Comparison of ENCODE assay signal across 9 cellular contexts in genomic region chr19:3710265-3710812, GRCh38. TPM values are rescaled to one million over a fixed set of nuclear protein-coding genes. Genes with fewer than 3 reads are reported as not detected.
DNase-seq lines count a peak whose midpoint lies in the region; ATAC-seq and TF ChIP-seq lines count a peak whose summit lies in the region.
"Had no signal": no experiment of that assay in that cellular context is flagged by ENCODE, and none has a peak within 500 bp of the region (broad histone marks: within the 10 kb centered on the region; RNA-seq: fewer than 3 reads in every experiment).

No MANE protein-coding gene starts in this region.

- no peak overlapping the region for H3K9ac ChIP-seq in GM23248
- H3K9ac ChIP-seq: KMS-11 had no signal

- H3K4me1 ChIP-seq in lower lobe of right lung (peaks cover 20% of the 10 kb centered on the region), GM23248 (ENCODE audit: insufficient read depth) (no peaks in the 10 kb centered on the region)

- in situ Hi-C loops in GM23248 (cut with MboI), result no loop called here

- H3K79me2 ChIP-seq in GM23248 (ENCODE audit: insufficient read depth), result no peaks in the 10 kb centered on the region

- intact Hi-C loops in lower lobe of right lung (cut with DNase I), result no loop called here

- H3K4me2 ChIP-seq in GM23248 (ENCODE audit: unreplicated experiment), result no peak overlapping the region
- H3K4me2 ChIP-seq: KMS-11 had no signal

- TF ChIP-seq CTCF in lower lobe of right lung (IDR thresholded peaks at IDR 0.05), result no peak
- TF ChIP-seq CTCF in WERI-Rb-1 (IDR thresholded peaks at IDR 0.05; ENCODE audit: low read depth, low read length), result no peak

- no peak overlapping the region for H2AFZ ChIP-seq in GM23248

- H3K36me3 ChIP-seq in lower lobe of right lung (no peaks in the 10 kb centered on the region), GM23248 (ENCODE audit: low read depth) (no peaks in the 10 kb centered on the region), WERI-Rb-1 (no peaks in the 10 kb centered on the region)

- no peaks in the 10 kb centered on the region for H3K9me2 ChIP-seq in GM23248 (ENCODE audit: insufficient read depth)

- H3K4me3 ChIP-seq in lower lobe of right lung, result no peak overlapping the region
- no peak overlapping the region for H3K4me3 ChIP-seq in GM23248
- H3K4me3 ChIP-seq in WERI-Rb-1 (ENCODE audit: low read depth, low read length), result no peak overlapping the region

- DNase-seq in Ammon's horn (ENCODE audit: low spot score) (peak; percentile 74), NCI-H1092 treated with DMSO at 0.1 percent for 48 hours (lab: John Stamatoyannopoulos, UW) (peak; percentile 48), astrocyte of the hippocampus (ENCODE audit: low read depth, low spot score) (peak; percentile 59), lower lobe of right lung (peak; percentile 96), GM23248 (no peak), WERI-Rb-1 (no peak), NCI-H2227 treated with DMSO at 0.1 percent for 48 hours (lab: John Stamatoyannopoulos, UW) (no peak)

- no peak overlapping the region for H3K27ac ChIP-seq in lower lobe of right lung
- no peak overlapping the region for H3K27ac ChIP-seq in GM23248
- no peak overlapping the region for H3K27ac ChIP-seq in WERI-Rb-1
- H3K27ac ChIP-seq: KMS-11 had no signal

- WGBS in GM23248 (ENCODE audit: low coverage in 1 of 2, low lambda C conversion rate in 2 of 2, missing lambda C conversion rate in 2 of 2), 2 experiments, result 68 to 73% methylated on average over 20 of the region's 20 CpGs

- H3F3A ChIP-seq in GM23248 (ENCODE audit: insufficient read depth), result no peaks in the 10 kb centered on the region

- ATAC-seq in lower lobe of right lung (peak; percentile 91 to 95), HG03097 (IDR thresholded peaks at IDR 0.05; ENCODE audit: low FRiP score, unreplicated experiment) (no peak)

- H4K20me1 ChIP-seq in GM23248 (ENCODE audit: insufficient read depth), result no peaks in the 10 kb centered on the region

- H3K27me3 ChIP-seq in lower lobe of right lung (ENCODE audit: low read depth) (peaks cover 6% of the 10 kb centered on the region), GM23248 (replicated peaks; ENCODE audit: insufficient read depth) (no peaks in the 10 kb centered on the region), WERI-Rb-1 (ENCODE audit: insufficient read depth, low read depth, severe bottlenecking) (no peaks in the 10 kb centered on the region)

- H3K9me3 ChIP-seq in lower lobe of right lung (no peaks in the 10 kb centered on the region), GM23248 (ENCODE audit: low read depth) (no peaks in the 10 kb centered on the region), WERI-Rb-1 (ENCODE audit: severe bottlenecking) (no peaks in the 10 kb centered on the region)

RNA-seq across cellular contexts. Expression of gene TJP3, which starts 2.2 kb away (rescaled TPM):
- 34.4 TPM for total RNA-seq in lower lobe of right lung
- not detected in 2 replicates for total RNA-seq in GM23248 (2014; rRNA removed; shearing (Covaris generic))
- polyA plus RNA-seq in GM23248 (2016; fragmentation: Nextera tagmentation; extraction: Ambion mirVana), result not detected in 2 replicates

RNA-seq across cellular contexts. Expression of gene PIP5K1C, which starts 10.1 kb away (rescaled TPM):
- total RNA-seq in lower lobe of right lung, result 43.6 TPM
- total RNA-seq in GM23248 (2014; rRNA removed; shearing (Covaris generic)), result 34.0 and 43.1 TPM in 2 replicates
- polyA plus RNA-seq in GM23248 (2016; fragmentation: Nextera tagmentation; extraction: Ambion mirVana), result 31.2 and 33.5 TPM in 2 replicates

RNA-seq across cellular contexts. Expression of gene APBA3, which starts 51.2 kb away (rescaled TPM):
- total RNA-seq in lower lobe of right lung, result 18.2 TPM
- 28.3 and 40.0 TPM in 2 replicates for total RNA-seq in GM23248 (2014; rRNA removed; shearing (Covaris generic))
- 16.9 and 18.9 TPM in 2 replicates for polyA plus RNA-seq in GM23248 (2016; fragmentation: Nextera tagmentation; extraction: Ambion mirVana)

RNA-seq across cellular contexts. Expression of gene MRPL54, which starts 52.1 kb away (rescaled TPM):
- total RNA-seq in lower lobe of right lung, result 59.4 TPM
- total RNA-seq in GM23248 (2014; rRNA removed; shearing (Covaris generic)), result 18.5 and 57.9 TPM in 2 replicates
- 73.0 and 74.1 TPM in 2 replicates for polyA plus RNA-seq in GM23248 (2016; fragmentation: Nextera tagmentation; extraction: Ambion mirVana)

Comparison
In these comparisons a context has a peak if more than half of its experiments do, and no peak if none do; other contexts are left out.
1. DNase-seq: peak in Ammon's horn (single experiment), NCI-H1092 treated with DMSO at 0.1 percent for 48 hours (single experiment), astrocyte of the hippocampus (single experiment) and lower lobe of right lung (single experiment); none in GM23248 (single experiment), WERI-Rb-1 (single experiment) and NCI-H2227 treated with DMSO at 0.1 percent for 48 hours (single experiment).
2. RNA of gene TJP3, which starts 2.2 kb away (total RNA-seq): 34.4 TPM in lower lobe of right lung (single experiment); not detected in GM23248; every median in the first group is over 10 times any median in the second.